Comparison of ENCODE assay signal across 13 cellular contexts in the genomic region with DNA sequence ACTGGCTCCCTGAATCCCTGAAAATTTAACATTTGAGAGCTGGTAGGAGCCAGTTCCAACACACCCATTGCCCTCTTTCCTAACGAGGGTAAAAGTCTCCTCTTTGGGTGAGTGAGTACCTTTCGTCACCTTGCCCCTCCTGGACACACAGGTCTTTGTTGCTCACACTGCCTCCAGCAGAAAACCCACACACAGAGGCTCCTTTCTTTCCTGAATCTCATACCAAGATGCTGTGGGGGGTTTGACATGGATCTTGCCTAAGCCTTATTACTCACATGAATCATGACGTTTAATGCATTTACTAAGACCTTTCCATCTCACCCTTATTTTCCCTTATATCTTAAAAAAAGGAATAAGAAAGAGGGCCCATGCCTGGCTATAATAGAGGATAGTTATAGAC. TPM values are rescaled to one million over a fixed set of nuclear protein-coding genes. Genes with fewer than 3 reads are reported as not detected.
DNase-seq lines count a peak whose midpoint lies in the region; ATAC-seq, FAIRE-seq and TF ChIP-seq lines count a peak whose summit lies in the region.
"Had no signal": no experiment of that assay in that cellular context is flagged by ENCODE, and none has a peak within 500 bp of the region (broad histone marks: within the 10 kb centered on the region; RNA-seq: fewer than 3 reads in every experiment).

No MANE protein-coding gene starts in this region.

- WGBS in A549 (ENCODE audit: missing lambda C conversion rate), result 64% methylated on average over 3 of the region's 3 CpGs
- WGBS in ovary, 3 donors, result 60 to 64% (median 63%) methylated on average over 3 of the region's 3 CpGs
- WGBS in neuronal stem cell (ENCODE audit: extremely low coverage in 2 of 2, insufficient read length in 2 of 2, insufficient replicate concordance in 1 of 2), 2 donors, result no CpG with 5 or more reads among the region's 3 CpGs

- H3K27ac ChIP-seq in A549 (peak overlapping the region in 1 of 2 experiments; percentile 35; a peak in 3 of 6 replicates), SK-N-MC (peak overlapping the region; percentile 6; the same call in 1 of the 2 replicates), ovary (peak overlapping the region; percentile 66 to 81), neuronal stem cell (replicated peaks; ENCODE audit: low read length) (no peak overlapping the region)

- no peak for DNase-seq in A549 (ENCODE audit: low read depth in 1 of 2, low spot score in 1 of 2)
- DNase-seq in SK-N-MC (ENCODE audit: low read depth, low spot score), result no peak
- peak; percentile 76 for DNase-seq in fibroblast of pulmonary artery (ENCODE audit: low read depth)
- DNase-seq in ovary, result no peak
- DNase-seq in foreskin melanocyte, result no peak
- DNase-seq in ACHN, result no peak
- DNase-seq in DMS79 (lab: John Stamatoyannopoulos, UW), result no peak
- DNase-seq in neuronal stem cell (ENCODE audit: low spot score), result no peak
- DNase-seq: hippocampal formation, NCI-H146 had no signal

- no peak overlapping the region for H3K9ac ChIP-seq in SK-N-MC (ENCODE audit: insufficient read length)
- no peak overlapping the region for H3K9ac ChIP-seq in neuronal stem cell (ENCODE audit: low read depth, low read length, poor library complexity)

- TF ChIP-seq RAD21 in A549 (conservative IDR thresholded peaks at IDR 0.05 in 1 of 2, IDR thresholded peaks at IDR 0.05 in 1 of 2), result no peak

- no peak overlapping the region for H3K23ac ChIP-seq in neuronal stem cell (ENCODE audit: low read depth, low read length, poor library complexity)

- TF ChIP-seq EP300 in A549 (IDR thresholded peaks at IDR 0.05) (no peak), ovary (IDR thresholded peaks at IDR 0.05) (no peak)

- no peak overlapping the region for H2AK5ac ChIP-seq in neuronal stem cell (ENCODE audit: low read depth, low read length)

- no peak overlapping the region for H2BK120ac ChIP-seq in neuronal stem cell (ENCODE audit: low read depth, low read length)

- peak in 1 of 2 experiments; percentile 50; a peak in 3 of 6 replicates for ATAC-seq in A549

- H2BK5ac ChIP-seq in neuronal stem cell (ENCODE audit: low read length), result no peak overlapping the region

- no peak for TF ChIP-seq CTCF in A549 (IDR thresholded peaks at IDR 0.05)
- TF ChIP-seq CTCF in fibroblast of pulmonary artery (IDR thresholded peaks at IDR 0.05; ENCODE audit: low read length, missing control alignments), result no peak
- TF ChIP-seq CTCF in ovary (IDR thresholded peaks at IDR 0.05), result no peak

- no peak overlapping the region for H2BK12ac ChIP-seq in neuronal stem cell (ENCODE audit: low read length)

- H3K4me3 ChIP-seq in A549 (no peak overlapping the region), SK-N-MC (no peak overlapping the region), fibroblast of pulmonary artery (replicated peaks; ENCODE audit: low read depth, low read length) (no peak overlapping the region), ovary (no peak overlapping the region), neuronal stem cell (ENCODE audit: low read length in 2 of 2) (no peak overlapping the region)
- H3K4me3 ChIP-seq: testis had no signal

- intact Hi-C loops in ovary (cut with DNase I), result no loop called here

- H3K18ac ChIP-seq in neuronal stem cell (ENCODE audit: low read length), result no peak overlapping the region

- H2AFZ ChIP-seq in neuronal stem cell (ENCODE audit: low read length), result no peak overlapping the region

- CTCF ChIA-PET in A549 (lab: Yijun Ruan, JAX), result interaction anchor here (1.5 kb wide), 1 partner anchor 169 kb away, joined by 3 read pairs; no protein-coding TSS in a partner anchor

- no peak for FAIRE-seq in A549 (lab: Jason Lieb, UNC)
- FAIRE-seq: G401.6 had no signal

- in situ Hi-C loops in ACHN (cut with HindIII; ENCODE audit: low pct_ligation_motif_present, low pct_unique_long_range_greater_than_20kb, low sequenced_read_pairs), result no loop called here

- H3K4me1 ChIP-seq in A549, result peaks cover 24% of the 10 kb centered on the region
- peaks cover 31% of the 10 kb centered on the region for H3K4me1 ChIP-seq in ovary (ENCODE audit: insufficient read depth)
- peaks cover 0 to 9% of the 10 kb centered on the region in 2 donors for H3K4me1 ChIP-seq in neuronal stem cell (ENCODE audit: control insufficient read depth in 2 of 2, insufficient read depth in 1 of 2, low read depth in 1 of 2, low read length in 2 of 2)

- POLR2A ChIA-PET in A549 (lab: Yijun Ruan, JAX), result no interaction called here

- H3K4me2 ChIP-seq in A549 (peak overlapping the region; percentile 71), neuronal stem cell (ENCODE audit: insufficient read depth, low read length, poor library complexity, severe bottlenecking) (no peak overlapping the region)

- no peaks in the 10 kb centered on the region for H3K27me3 ChIP-seq in ovary
- H3K27me3 ChIP-seq in neuronal stem cell (ENCODE audit: control insufficient read depth in 3 of 3, insufficient read depth in 3 of 3, low read depth in 1 of 3, low read length in 3 of 3), result no peaks in the 10 kb centered on the region
- H3K27me3 ChIP-seq: testis had no signal

- H3K4ac ChIP-seq in neuronal stem cell (ENCODE audit: low read length), result no peak overlapping the region

- no peak overlapping the region for H2BK15ac ChIP-seq in neuronal stem cell (ENCODE audit: low read length)

- H3K36me3 ChIP-seq in SK-N-MC (ENCODE audit: insufficient read depth, low read length) (no peaks in the 10 kb centered on the region), ovary (no peaks in the 10 kb centered on the region), neuronal stem cell (replicated peaks in 1 of 2; ENCODE audit: control insufficient read depth in 2 of 2, insufficient read depth in 2 of 2, low read length in 2 of 2) (no peaks in the 10 kb centered on the region)

- no peaks in the 10 kb centered on the region for H3K79me1 ChIP-seq in neuronal stem cell (ENCODE audit: low read depth, low read length)

- H4K91ac ChIP-seq in neuronal stem cell (ENCODE audit: low read depth, low read length, poor library complexity), result no peak overlapping the region

- no peak for TF ChIP-seq POLR2A in A549 (IDR thresholded peaks at IDR 0.05; ENCODE audit: low read length)
- TF ChIP-seq POLR2A in ovary (IDR thresholded peaks at IDR 0.05), result no peak

- H4K8ac ChIP-seq in neuronal stem cell (ENCODE audit: low read depth, low read length), result no peak overlapping the region

- no peak overlapping the region for H3K14ac ChIP-seq in neuronal stem cell (ENCODE audit: low read length)

- no peaks in the 10 kb centered on the region for H3K9me3 ChIP-seq in A549
- H3K9me3 ChIP-seq in SK-N-MC (ENCODE audit: low read depth, low read length), result no peaks in the 10 kb centered on the region
- no peaks in the 10 kb centered on the region for H3K9me3 ChIP-seq in ovary
- H3K9me3 ChIP-seq in neuronal stem cell (replicated peaks in 1 of 2; ENCODE audit: control insufficient read depth in 2 of 2, insufficient read depth in 1 of 2, low read depth in 1 of 2, low read length in 2 of 2), result no peaks in the 10 kb centered on the region
- H3K9me3 ChIP-seq: testis had no signal

TF ChIP-seq in A549, 52 proteins besides CTCF, POLR2A, EP300 and RAD21:
- no peak for TF ChIP-seq RNF2 (IDR thresholded peaks at IDR 0.05; ENCODE audit: borderline replicate concordance, low read depth)

RNA-seq across cellular contexts. Expression of a gene that starts 53.0 kb away (rescaled TPM):
- polyA plus RNA-seq in A549 (2011; rRNA removed), result 24.8 and 25.5 TPM in 2 replicates
- 11.6 and 13.6 TPM in 2 replicates for polyA plus RNA-seq in A549 (2012; cell fraction: cytosol; rRNA removed)
- 6.9 and 9.4 TPM in 2 replicates for polyA plus RNA-seq in A549 (2012; cell fraction: nucleus; rRNA removed)
- 26.1 to 29.2 TPM (median 26.9 TPM) in 3 replicates for polyA plus RNA-seq in A549 (2017; fragmentation: RNase III; extraction: RNeasy Plus Mini Kit Qiagen cat#74134 plus additional on column Dnase treatment)
- 25.5 and 26.8 TPM in 2 replicates for polyA minus RNA-seq in A549 (2011; rRNA and poly(A)+ RNA removed)
- total RNA-seq in ovary, result 100 to 1,000 TPM in 2 of 7 donors, 10 to 100 TPM in 5; 28.4 to 107 (median 89.8) TPM
- polyA plus RNA-seq in ovary, result 100 to 1,000 TPM in 1 of 2 donors, 10 to 100 TPM in 1; 37.7 to 126 TPM
- 15.6 TPM for polyA plus RNA-seq in neuronal stem cell (2013, experiment 1 of 2)
- polyA plus RNA-seq in neuronal stem cell (2013, experiment 2 of 2), result 15.7 TPM
- total RNA-seq: natural killer cell treated with Interleukin-12 subunit alpha and Interleukin-12 subunit beta and Interleukin-15 and Interleukin-18, amount 100 ng/mL, for 72 hours had no signal
